Comparison of ENCODE assay signal across 1 cellular context in genomic region chr19:38792250-38793111, GRCh38.
TF ChIP-seq lines count a peak whose summit lies in the region.

No MANE protein-coding gene starts in this region.

TF ChIP-seq in H1, 55 proteins besides CTCF, POLR2A, EP300 and RAD21:
- TF ChIP-seq TAF1 (IDR thresholded peaks at IDR 0.05; ENCODE audit: low read depth, low read length) (peak; percentile 28), SRF (IDR thresholded peaks at IDR 0.05; ENCODE audit: low read depth, low read length) (no peak), CEBPB (IDR thresholded peaks at IDR 0.05; ENCODE audit: low read depth, low read length) (no peak), TEAD4 (IDR thresholded peaks at IDR 0.05; ENCODE audit: low read depth, low read length) (0 out of 2 replicates have a peak, but pooled peaks have one; percentile 29), TBP (IDR thresholded peaks at IDR 0.05; ENCODE audit: low read depth, low read length) (no peak), BACH1 (IDR thresholded peaks at IDR 0.05; ENCODE audit: low read length) (no peak), PHF8 (conservative IDR thresholded peaks at IDR 0.05; ENCODE audit: low read depth, low read length) (no peak), SP1 (IDR thresholded peaks at IDR 0.05; ENCODE audit: low read depth, low read length) (no peak), ASH2L (IDR thresholded peaks at IDR 0.05; ENCODE audit: low read length) (no peak), MAX (IDR thresholded peaks at IDR 0.05) (peak; percentile 69; the same call in 1 of the 2 replicates), E2F6 (IDR thresholded peaks at IDR 0.05) (peak; percentile 23; the same call in 1 of the 2 replicates), EGR1 (IDR thresholded peaks at IDR 0.05; ENCODE audit: borderline replicate concordance, low read depth, low read length) (0 out of 2 replicates have a peak, but pooled peaks have one; percentile 34), ATF3 (IDR thresholded peaks at IDR 0.05; ENCODE audit: insufficient read depth, low read depth, low read length) (no peak)
